Comparison of ENCODE assay signal across 9 cellular contexts in the genomic region with DNA sequence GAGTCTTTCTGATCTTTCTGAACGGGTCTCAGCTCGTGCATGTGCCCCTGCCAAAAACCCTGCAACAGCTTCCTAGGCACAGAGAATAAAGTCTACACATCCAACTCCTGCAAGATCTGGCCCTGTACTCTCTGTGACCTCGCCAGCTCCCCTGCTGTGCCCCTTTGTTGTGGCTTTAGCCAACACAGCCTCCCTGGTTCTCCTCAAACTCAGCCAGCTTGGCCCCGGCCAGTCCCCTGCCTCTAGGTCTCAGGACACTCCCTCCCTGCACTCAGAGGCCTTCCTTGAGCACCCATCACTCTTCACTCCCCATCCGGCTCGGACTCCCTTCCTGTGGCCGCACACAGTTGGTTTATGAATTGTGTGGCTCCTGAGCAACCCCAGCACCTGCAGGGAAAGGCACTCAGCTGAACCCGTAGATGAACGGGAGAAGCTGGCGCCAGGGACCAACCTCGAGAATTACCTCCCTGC. TPM values are rescaled to one million over a fixed set of nuclear protein-coding genes. Genes with fewer than 3 reads are reported as not detected.
A peak's percentile ranks its signal among the peaks of the same experiment; 100 is the strongest.
DNase-seq lines count a peak whose midpoint lies in the region; ATAC-seq and TF ChIP-seq lines count a peak whose summit lies in the region.
"Had no signal": no experiment of that assay in that cellular context is flagged by ENCODE, and none has a peak within 500 bp of the region (broad histone marks: within the 10 kb centered on the region; RNA-seq: fewer than 3 reads in every experiment).

No MANE protein-coding gene starts in this region.

- no peaks in the 10 kb centered on the region for H3K79me2 ChIP-seq in PC-9 (ENCODE audit: low read depth)

- intact Hi-C loops in PC-9 (cut with micrococcal nuclease; ENCODE audit: unreplicated experiment) (loop anchor here (5.0 kb wide), 2 partner anchors 219 to 234 kb away; no protein-coding TSS in a partner anchor), posterior vena cava (cut with DNase I) (no loop called here)

- H3K4me1 Mint-ChIP-seq in effector memory CD8-positive, alpha-beta T cell (ENCODE audit: low read depth in 2 of 2), result peaks cover 8 to 15% of the 10 kb centered on the region in 2 donors
- peaks cover 7% of the 10 kb centered on the region for H3K4me1 Mint-ChIP-seq in progenitor cell of endocrine pancreas (ENCODE audit: low read depth)

- 0 out of 2 replicates have a peak, but pooled peaks cover 9% of the 10 kb centered on the region for H3K4me1 ChIP-seq in PC-9 (replicated peaks; ENCODE audit: insufficient read depth)

- H3K27ac ChIP-seq in PC-9, result no peak overlapping the region
- H3K27ac ChIP-seq: right atrium auricular region had no signal

- peak overlapping the region; percentile 19 to 81 for H3K4me3 Mint-ChIP-seq in effector memory CD8-positive, alpha-beta T cell
- H3K4me3 Mint-ChIP-seq in progenitor cell of endocrine pancreas (ENCODE audit: low read depth), result peak overlapping the region; percentile 74

- no peak overlapping the region for H3K27ac Mint-ChIP-seq in effector memory CD8-positive, alpha-beta T cell
- no peak overlapping the region for H3K27ac Mint-ChIP-seq in progenitor cell of endocrine pancreas

- H3K9me3 Mint-ChIP-seq in effector memory CD8-positive, alpha-beta T cell, result no peaks in the 10 kb centered on the region
- H3K9me3 Mint-ChIP-seq in progenitor cell of endocrine pancreas (ENCODE audit: low read depth), result no peaks in the 10 kb centered on the region

- no peak for ATAC-seq in effector memory CD8-positive, alpha-beta T cell (replicated peaks)

- H3K27me3 ChIP-seq in PC-9 (ENCODE audit: insufficient read depth, low read depth), result no peaks in the 10 kb centered on the region
- H3K27me3 ChIP-seq: right atrium auricular region had no signal

- POLR2A ChIA-PET in PC-9 (lab: Charles Lee; ENCODE audit: unreplicated experiment), result no interaction called here

- no peak for TF ChIP-seq CTCF in PC-9 (conservative IDR thresholded peaks at IDR 0.05)
- TF ChIP-seq CTCF in progenitor cell of endocrine pancreas (IDR thresholded peaks at IDR 0.05; ENCODE audit: unreplicated experiment), result no peak

- no peaks in the 10 kb centered on the region for H4K20me1 ChIP-seq in PC-9 (ENCODE audit: insufficient read depth)

- H3K36me3 Mint-ChIP-seq in effector memory CD8-positive, alpha-beta T cell (ENCODE audit: insufficient read depth), result peaks cover 11% of the 10 kb centered on the region
- peaks cover 3% of the 10 kb centered on the region for H3K36me3 Mint-ChIP-seq in progenitor cell of endocrine pancreas (ENCODE audit: insufficient read depth)

- no peaks in the 10 kb centered on the region for H3K27me3 Mint-ChIP-seq in effector memory CD8-positive, alpha-beta T cell
- no peaks in the 10 kb centered on the region for H3K27me3 Mint-ChIP-seq in progenitor cell of endocrine pancreas

- no peaks in the 10 kb centered on the region for H3K36me3 ChIP-seq in PC-9 (ENCODE audit: low read depth)
- H3K36me3 ChIP-seq: right atrium auricular region had no signal

- peak overlapping the region; percentile 81; the same call in 1 of the 2 replicates for H3K4me3 ChIP-seq in PC-9

- CTCF ChIA-PET in PC-9 (lab: Charles Lee), result no interaction called here

- H3K9me3 ChIP-seq in PC-9 (ENCODE audit: insufficient read depth, low read depth), result no peaks in the 10 kb centered on the region
- H3K9me3 ChIP-seq: right atrium auricular region had no signal

- no peaks in the 10 kb centered on the region; the same call in 1 of the 2 replicates for H3F3A ChIP-seq in PC-9 (ENCODE audit: insufficient read depth, low read depth)

- peak; percentile 16 for DNase-seq in NCI-H510A treated with DMSO at 0.1 percent for 48 hours (lab: John Stamatoyannopoulos, UW)
- DNase-seq in NCI-H510A (lab: John Stamatoyannopoulos, UW), result no peak
- DNase-seq in PC-9, result no peak
- DNase-seq in effector memory CD8-positive, alpha-beta T cell, result no peak
- DNase-seq in progenitor cell of endocrine pancreas (ENCODE audit: low spot score, unreplicated experiment), result no peak
- no peak for DNase-seq in DMS153 (lab: John Stamatoyannopoulos, UW)
- DNase-seq in epidermal melanocyte (ENCODE audit: insufficient read length, low spot score), result no peak
- no peak for DNase-seq in posterior vena cava (ENCODE audit: low spot score)

- no peak overlapping the region for H2AFZ ChIP-seq in PC-9

- H3K9me2 ChIP-seq in PC-9 (ENCODE audit: insufficient read depth), result no peaks in the 10 kb centered on the region

- H3K4me2 ChIP-seq in PC-9, result peak overlapping the region; percentile 87

- no TSS peak for BruUV-seq in PC-9 (replicated peaks; lab: Mats Ljungman, UMichigan)

RNA-seq across cellular contexts. Expression of gene CEP131, which starts 1.4 kb away (rescaled TPM):
- total RNA-seq in PC-9 (2021), result 24.4 and 33.4 TPM in 2 replicates
- total RNA-seq in progenitor cell of endocrine pancreas, result 33.2 and 35.0 TPM in 2 replicates
- total RNA-seq in posterior vena cava, result 1 to 10 TPM; 2.9 to 5.0 TPM

RNA-seq across cellular contexts. Expression of gene TEPSIN, which starts 17.4 kb away (rescaled TPM):
- total RNA-seq in PC-9 (2021) (35.0 and 36.8 TPM in 2 replicates), progenitor cell of endocrine pancreas (57.4 and 63.2 TPM in 2 replicates), posterior vena cava (10 to 100 TPM; 17.4 to 18.4 TPM)

RNA-seq across cellular contexts. Expression of gene NDUFAF8, which starts 17.7 kb away (rescaled TPM):
- 53.3 and 64.2 TPM in 2 replicates for total RNA-seq in PC-9 (2021)
- 39.7 and 43.6 TPM in 2 replicates for total RNA-seq in progenitor cell of endocrine pancreas
- total RNA-seq in posterior vena cava, result 10 to 100 TPM; 27.8 to 33.7 TPM

RNA-seq across cellular contexts. Expression of gene AATK, which starts 55.4 kb away (rescaled TPM):
- total RNA-seq in PC-9 (2021), result 0.46 and 2.4 TPM in 2 replicates
- total RNA-seq in progenitor cell of endocrine pancreas, result 12.2 and 12.9 TPM in 2 replicates
- total RNA-seq in posterior vena cava, result 1 to 10 TPM; 3.3 to 4.6 TPM

RNA-seq across cellular contexts. Expression of gene PVALEF, which starts 56.1 kb away (rescaled TPM):
- total RNA-seq in PC-9 (2021) (not detected in 2 replicates), progenitor cell of endocrine pancreas (0.31 TPM in 1 of 2 replicates, not detected in the other), posterior vena cava (not detected)
- total RNA-seq: right atrium auricular region had no signal
